Comparison of ENCODE assay signal across 12 cellular contexts in the genomic region with DNA sequence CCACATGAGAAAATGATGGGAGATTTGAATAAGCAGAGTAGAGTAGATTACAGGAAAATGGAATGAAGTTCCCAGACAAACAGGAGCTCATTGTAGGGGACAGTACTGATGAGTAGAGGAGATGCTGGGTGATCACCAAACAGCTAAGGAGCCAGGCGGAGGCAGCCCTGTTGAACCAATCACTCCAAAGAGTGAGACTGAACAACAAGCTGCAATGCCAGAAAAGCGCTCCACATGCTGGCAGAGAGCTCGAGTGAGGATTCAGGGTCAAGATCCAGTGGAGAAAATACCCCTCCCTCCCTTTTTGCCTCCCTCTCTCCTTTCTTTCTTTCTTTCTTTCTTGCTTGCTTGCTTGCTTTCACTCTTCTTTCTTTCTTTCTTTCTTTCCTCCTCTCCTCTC.
"Had no signal": no experiment of that assay in that cellular context is flagged by ENCODE, and none has a peak within 500 bp of the region (broad histone marks: within the 10 kb centered on the region; RNA-seq: fewer than 3 reads in every experiment).

No MANE protein-coding gene starts in this region.

- DNase-seq: effector memory CD8-positive, alpha-beta T cell; esophagus squamous epithelium; foreskin fibroblast; left colon; natural killer cell; sigmoid colon; stimulated activated naive CD4-positive, alpha-beta T cell treated with Interleukin-2 at 50 U/mL for 16 hours; trophoblast cell had no signal

- H3K4me1 ChIP-seq: esophagus squamous epithelium, gastroesophageal sphincter, right atrium auricular region, sigmoid colon had no signal

- H3K9me3 Mint-ChIP-seq: natural killer cell had no signal

- H3K27me3 Mint-ChIP-seq: dendritic cell treated with granulocyte-macrophage colony-stimulating factor and Interleukin-4, amounts not matched to agents 40 ng/mL and 50 ng/mL, for 4 days had no signal

- H3K27ac Mint-ChIP-seq: dendritic cell treated with granulocyte-macrophage colony-stimulating factor and Interleukin-4, amounts not matched to agents 40 ng/mL and 50 ng/mL, for 4 days; effector memory CD8-positive, alpha-beta T cell; natural killer cell had no signal

- H3K36me3 ChIP-seq: esophagus squamous epithelium, right atrium auricular region, sigmoid colon had no signal

- H3K4me3 Mint-ChIP-seq: dendritic cell treated with granulocyte-macrophage colony-stimulating factor and Interleukin-4, amounts not matched to agents 40 ng/mL and 50 ng/mL, for 4 days; effector memory CD8-positive, alpha-beta T cell; natural killer cell had no signal

- H3K36me3 Mint-ChIP-seq: natural killer cell had no signal

- H3K4me1 Mint-ChIP-seq: natural killer cell had no signal

- H3K9me3 ChIP-seq: esophagus squamous epithelium, gastroesophageal sphincter, right atrium auricular region, sigmoid colon had no signal

- H3K4me3 ChIP-seq: esophagus squamous epithelium, gastroesophageal sphincter, right atrium auricular region, sigmoid colon, skin epidermis had no signal

- ATAC-seq: effector memory CD8-positive, alpha-beta T cell; gastroesophageal sphincter; left colon; natural killer cell had no signal
